ENCODE assay signal across 1 cellular context in the genomic region with DNA sequence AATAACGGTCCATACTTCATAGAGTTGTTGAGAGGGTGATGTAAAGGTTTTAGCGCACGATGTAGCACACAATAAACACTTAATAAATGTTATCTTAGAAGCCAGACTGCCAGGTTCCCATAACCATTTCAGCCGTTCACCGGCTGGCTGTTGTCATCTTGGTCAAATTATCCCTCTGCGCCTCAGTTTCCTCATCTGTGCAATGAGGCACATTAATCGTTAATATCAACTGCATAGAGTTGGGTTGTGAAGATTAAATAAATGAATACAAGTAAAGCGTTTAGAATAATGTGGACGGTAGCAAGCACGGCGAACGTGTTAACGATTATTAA.
TF ChIP-seq lines count a peak whose summit lies in the region.

No MANE protein-coding gene starts in this region.

TF ChIP-seq in SK-N-SH treated with all-trans-retinoic acid at 6 μM for 48 hours, 23 proteins besides CTCF, POLR2A, EP300 and RAD21 (continued from another document):
- TF ChIP-seq, protein P1, sequence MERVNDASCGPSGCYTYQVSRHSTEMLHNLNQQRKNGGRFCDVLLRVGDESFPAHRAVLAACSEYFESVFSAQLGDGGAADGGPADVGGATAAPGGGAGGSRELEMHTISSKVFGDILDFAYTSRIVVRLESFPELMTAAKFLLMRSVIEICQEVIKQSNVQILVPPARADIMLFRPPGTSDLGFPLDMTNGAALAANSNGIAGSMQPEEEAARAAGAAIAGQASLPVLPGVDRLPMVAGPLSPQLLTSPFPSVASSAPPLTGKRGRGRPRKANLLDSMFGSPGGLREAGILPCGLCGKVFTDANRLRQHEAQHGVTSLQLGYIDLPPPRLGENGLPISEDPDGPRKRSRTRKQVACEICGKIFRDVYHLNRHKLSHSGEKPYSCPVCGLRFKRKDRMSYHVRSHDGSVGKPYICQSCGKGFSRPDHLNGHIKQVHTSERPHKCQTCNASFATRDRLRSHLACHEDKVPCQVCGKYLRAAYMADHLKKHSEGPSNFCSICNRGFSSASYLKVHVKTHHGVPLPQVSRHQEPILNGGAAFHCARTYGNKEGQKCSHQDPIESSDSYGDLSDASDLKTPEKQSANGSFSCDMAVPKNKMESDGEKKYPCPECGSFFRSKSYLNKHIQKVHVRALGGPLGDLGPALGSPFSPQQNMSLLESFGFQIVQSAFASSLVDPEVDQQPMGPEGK (CRISPR knock-in tag; IDR thresholded peaks at IDR 0.05; ENCODE audit: borderline replicate concordance), result no peak
- TF ChIP-seq SNAI2 (CRISPR knock-in tag; IDR thresholded peaks at IDR 0.05) (no peak), ZC3H10 (CRISPR knock-in tag; IDR thresholded peaks at IDR 0.05) (no peak)
